ENCODE assay signal across 25 cellular contexts in the genomic region with DNA sequence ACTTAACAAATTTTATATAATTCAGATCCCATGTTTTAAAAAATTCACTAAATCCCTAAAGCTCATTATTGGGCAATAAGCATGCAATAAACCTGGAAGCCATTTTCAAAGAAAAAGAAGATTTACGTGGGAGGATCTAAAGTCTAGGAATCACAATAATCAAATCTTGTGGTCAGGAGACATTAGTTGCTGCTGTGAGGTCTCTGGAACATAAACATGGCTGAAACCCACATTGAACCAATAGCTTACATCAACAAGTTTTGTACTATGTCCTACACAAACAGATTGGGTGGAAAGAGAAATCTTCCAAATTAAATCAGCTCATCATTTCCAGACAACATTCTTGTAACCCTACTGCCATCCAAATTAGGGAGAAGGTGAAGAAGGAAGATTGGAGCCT.
"Had no signal": no experiment of that assay in that cellular context is flagged by ENCODE, and none has a peak within 500 bp of the region (broad histone marks: within the 10 kb centered on the region; RNA-seq: fewer than 3 reads in every experiment).

No MANE protein-coding gene starts in this region.

- H3K4me3 ChIP-seq: pancreas, psoas muscle, right atrium auricular region, stomach, suprapubic skin, tibial nerve had no signal

- H3K27ac ChIP-seq: pancreas, psoas muscle, right atrium auricular region, stomach, suprapubic skin, tibial nerve had no signal

- H3K27me3 ChIP-seq: pancreas, right atrium auricular region, stomach, suprapubic skin, tibial nerve had no signal

- ATAC-seq: activated T-cell treated with anti-CD3 and anti-CD28 coated beads, Interleukin-2, amount 50 U/mL, for 72 hours; left cardiac atrium; natural killer cell treated with Interleukin-12 subunit alpha and Interleukin-12 subunit beta and Interleukin-15 and Interleukin-18, amount 100 ng/mL, for 72 hours; pancreas; psoas muscle; stimulated activated memory B cell treated with anti-CD40 and anti-IgM and Interleukin-4, amounts not matched to agents 10 μg/mL and 1 μg/mL and 100 μg/mL, for 72 hours; T-helper 17 cell had no signal

- H3K4me1 ChIP-seq: pancreas, psoas muscle, right atrium auricular region, stomach, suprapubic skin, tibial nerve had no signal

- DNase-seq: activated CD4-positive, alpha-beta memory T cell treated with anti-CD3 and anti-CD28 coated beads, Interleukin-2, amount 10 ng/mL, durations not matched to agents 7 days and 5 days; activated CD4-positive, alpha-beta T cell treated with anti-CD3 and anti-CD28 coated beads for 4 hours; activated CD4-positive, CD25-positive, alpha-beta regulatory T cell; activated effector memory CD4-positive, alpha-beta T cell treated with Interleukin-2 at 50 U/mL for 16 hours; activated naive CD4-positive, alpha-beta T cell treated with anti-CD3 and anti-CD28 coated beads for 36 hours; activated naive CD8-positive, alpha-beta T cell treated with anti-CD3 and anti-CD28 coated beads, Interleukin-2, amount 10 ng/mL, durations not matched to agents 7 days and 5 days; activated T-cell treated with anti-CD3 and anti-CD28 coated beads, Interleukin-2, amount 50 U/mL, for 72 hours; amygdala; cortex of kidney; endodermal cell; foreskin melanocyte; glutamatergic neuron; hippocampal formation; left cardiac atrium; pancreas; psoas muscle; stimulated activated CD4-positive, alpha-beta T cell treated with anti-CD3 and anti-CD28 coated beads, Interleukin-2, amount 100 ng/mL, for 24 hours; stomach; T-helper 17 cell had no signal

- FAIRE-seq: bronchial epithelial cell, pancreas had no signal

- H3K9me3 ChIP-seq: pancreas, psoas muscle, right atrium auricular region, stomach, suprapubic skin, tibial nerve had no signal

- H3K36me3 ChIP-seq: pancreas, right atrium auricular region, stomach, suprapubic skin, tibial nerve had no signal
